ENCODE assay signal across 12 cellular contexts in genomic region chr2:106492399-106492798, GRCh38. TPM values are rescaled to one million over a fixed set of nuclear protein-coding genes. Genes with fewer than 3 reads are reported as not detected.
DNase-seq lines count a peak whose midpoint lies in the region; ATAC-seq and TF ChIP-seq lines count a peak whose summit lies in the region.
"Not testable (repeated sequence)": the region's sequence is repeated elsewhere in the genome, so short reads cannot be mapped to it uniquely, and the experiment has no call there.
"Had no signal": no experiment of that assay in that cellular context is flagged by ENCODE, and none has a peak within 500 bp of the region (broad histone marks: within the 10 kb centered on the region; RNA-seq: fewer than 3 reads in every experiment).

No MANE protein-coding gene starts in this region.

- H3K4me1 Mint-ChIP-seq in GM23338; WTC11; neural progenitor cell; stimulated activated naive CD8-positive, alpha-beta T cell treated with anti-CD3 and anti-CD28 coated beads, Interleukin-15, amount 100 ng/mL, for 72 hours: not testable (repeated sequence)

- H4K20me1 ChIP-seq in GM23338 (replicated peaks; ENCODE audit: insufficient read depth); neural progenitor cell (ENCODE audit: low read depth): not testable (repeated sequence)

- H3K27ac ChIP-seq in GM23338 (ENCODE audit: low read depth); foreskin keratinocyte; neural progenitor cell: not testable (repeated sequence)

- H3K27me3 Mint-ChIP-seq in GM23338 (ENCODE audit: insufficient read depth, low read depth, poor library complexity); WTC11 (ENCODE audit: low read depth); neural progenitor cell (ENCODE audit: insufficient read depth, low read depth); stimulated activated naive CD8-positive, alpha-beta T cell treated with anti-CD3 and anti-CD28 coated beads, Interleukin-15, amount 100 ng/mL, for 72 hours: not testable (repeated sequence)

- H2AFZ ChIP-seq in GM23338, result not testable (repeated sequence)
- peak overlapping the region; percentile 26 for H2AFZ ChIP-seq in neural progenitor cell (replicated peaks)

- H3K36me3 Mint-ChIP-seq in GM23338 (ENCODE audit: low read depth); WTC11; neural progenitor cell: not testable (repeated sequence)

- not testable (repeated sequence) for TF ChIP-seq POLR2A in NB4 (IDR thresholded peaks at IDR 0.05; ENCODE audit: extremely low read depth, insufficient read length)

- not testable (repeated sequence) for H3K36me3 ChIP-seq in GM23338 (ENCODE audit: insufficient read depth); neural progenitor cell

- H3K4me1 ChIP-seq in GM23338 (ENCODE audit: insufficient read depth); foreskin keratinocyte; neural progenitor cell: not testable (repeated sequence)

- H3K9me2 ChIP-seq in GM23338 (ENCODE audit: insufficient read depth), result not testable (repeated sequence)

- not testable (repeated sequence) for H3F3A ChIP-seq in GM23338 (replicated peaks; ENCODE audit: low read depth); neural progenitor cell (ENCODE audit: low read depth)

- CTCF ChIA-PET in WTC11 (lab: Charles Lee), result not testable (repeated sequence)

- TF ChIP-seq CTCF in GM23338 (conservative IDR thresholded peaks at IDR 0.05; ENCODE audit: low read depth in 2 of 2); NB4 (IDR thresholded peaks at IDR 0.05; ENCODE audit: low read depth, low read length); WTC11 (IDR thresholded peaks at IDR 0.05); foreskin keratinocyte (conservative IDR thresholded peaks at IDR 0.05); neural progenitor cell (IDR thresholded peaks at IDR 0.05): not testable (repeated sequence)

- H3K9me3 Mint-ChIP-seq in GM23338; WTC11; neural progenitor cell; stimulated activated naive CD8-positive, alpha-beta T cell treated with anti-CD3 and anti-CD28 coated beads, Interleukin-15, amount 100 ng/mL, for 72 hours: not testable (repeated sequence)

- H3K9me3 ChIP-seq in neural progenitor cell (ENCODE audit: low read depth), result not testable (repeated sequence)

- H3K27me3 ChIP-seq in GM23338 (ENCODE audit: insufficient read depth); foreskin keratinocyte: not testable (repeated sequence)
- peaks cover 12% of the 10 kb centered on the region for H3K27me3 ChIP-seq in neural progenitor cell

- POLR2A ChIA-PET in WTC11 (lab: Charles Lee), result not testable (repeated sequence)

- not testable (repeated sequence) for H3K4me2 ChIP-seq in GM23338, neural progenitor cell

- DNase-seq in GM23338 (ENCODE audit: low spot score); WTC11 (ENCODE audit: low spot score); foreskin keratinocyte; neural progenitor cell (ENCODE audit: low spot score); stimulated activated naive CD8-positive, alpha-beta T cell treated with anti-CD3 and anti-CD28 coated beads, Interleukin-15, amount 100 ng/mL, for 72 hours: not testable (repeated sequence)
- DNase-seq in NB4 (ENCODE audit: low read depth) (peak; percentile 30), RPMI8226 (peak; percentile 78)

- not testable (repeated sequence) for H3K4me3 Mint-ChIP-seq in GM23338; WTC11; neural progenitor cell; stimulated activated naive CD8-positive, alpha-beta T cell treated with anti-CD3 and anti-CD28 coated beads, Interleukin-15, amount 100 ng/mL, for 72 hours

- not testable (repeated sequence) for H3K79me2 ChIP-seq in GM23338 (replicated peaks; ENCODE audit: insufficient read depth); neural progenitor cell (ENCODE audit: low read depth)

- H3K27ac Mint-ChIP-seq in GM23338; WTC11; neural progenitor cell; stimulated activated naive CD8-positive, alpha-beta T cell treated with anti-CD3 and anti-CD28 coated beads, Interleukin-15, amount 100 ng/mL, for 72 hours: not testable (repeated sequence)

- not testable (repeated sequence) for H3K4me3 ChIP-seq in GM23338; NB4 (ENCODE audit: low read depth, low read length); neural progenitor cell

- H3K9ac ChIP-seq in neural progenitor cell, result not testable (repeated sequence)

- ATAC-seq in GM23338 (peak; percentile 74), WTC11 (peak; percentile 75), foreskin keratinocyte (peak; percentile 21)
- peak; percentile 14 for ATAC-seq in stimulated activated naive CD8-positive, alpha-beta T cell treated with anti-CD3 and anti-CD28 coated beads, Interleukin-15, amount 100 ng/mL, for 72 hours

RNA-seq across cellular contexts. Expression of gene CD8B2, which starts 5.2 kb away (rescaled TPM):
- total RNA-seq in GM23338 (2014; rRNA removed; shearing (Covaris generic)), result not detected in 2 replicates
- polyA plus RNA-seq in GM23338 (2016; fragmentation: Nextera tagmentation; extraction: Ambion mirVana) (0.06 TPM in 1 of 2 replicates, not detected in the other), foreskin keratinocyte (not detected in 2 replicates)
- total RNA-seq in WTC11 (2021) (0.09 TPM in 1 of 3 replicates, not detected in the others), foreskin keratinocyte (not detected in 2 replicates), neural progenitor cell (ENCODE audit: low replicate concordance) (not detected in 2 replicates)
- total RNA-seq: A673; CD4-positive, alpha-beta memory T cell; CD4-positive, CD25-positive, alpha-beta regulatory T cell had no signal
- polyA plus RNA-seq: AG04450; CD4-positive, alpha-beta memory T cell had no signal

RNA-seq across cellular contexts. Expression of gene RGPD3, which starts 24.2 kb away (rescaled TPM):
- 0.28 and 0.50 TPM in 2 replicates for total RNA-seq in GM23338 (2014; rRNA removed; shearing (Covaris generic))
- polyA plus RNA-seq in GM23338 (2016; fragmentation: Nextera tagmentation; extraction: Ambion mirVana) (0.08 TPM in 1 of 2 replicates, not detected in the other), foreskin keratinocyte (0.02 TPM in 2 replicates)
- total RNA-seq in WTC11 (2021) (0.07 to 0.11 TPM (median 0.11 TPM) in 3 replicates), foreskin keratinocyte (0.14 TPM in 2 replicates), neural progenitor cell (ENCODE audit: low replicate concordance) (0.07 and 0.25 TPM in 2 replicates)
- polyA plus RNA-seq: CD14-positive monocyte; CD4-positive, alpha-beta memory T cell had no signal

Comparison
In these comparisons a context has a peak if more than half of its experiments do, and no peak if none do; other contexts are left out.
1. ATAC-seq: peak in every context shown above with its lines; median percentile 75 in WTC11; 74 in GM23338; 21 in foreskin keratinocyte; 14 in stimulated activated naive CD8-positive, alpha-beta T cell treated with anti-CD3 and anti-CD28 coated beads, Interleukin-15, amount 100 ng/mL, for 72 hours.